In genomic region chr19:2064395-2064787, GRCh38 we compare ENCODE assay signal across 15 cellular contexts. TPM values are rescaled to one million over a fixed set of nuclear protein-coding genes. Genes with fewer than 3 reads are reported as not detected.
A peak's percentile ranks its signal among the peaks of the same experiment; 100 is the strongest.
DNase-seq lines count a peak whose midpoint lies in the region; ATAC-seq and TF ChIP-seq lines count a peak whose summit lies in the region.
"Had no signal": no experiment of that assay in that cellular context is flagged by ENCODE, and none has a peak within 500 bp of the region (broad histone marks: within the 10 kb centered on the region; RNA-seq: fewer than 3 reads in every experiment).

No MANE protein-coding gene starts in this region.

- H3K9me3 Mint-ChIP-seq in naive thymus-derived CD4-positive, alpha-beta T cell = peaks cover 0 to 4% (median 0%) of the 10 kb centered on the region in 11 donors
- H3K9me3 Mint-ChIP-seq: activated T-helper 1 cell treated with anti-CD3 and anti-CD28 coated beads, Interleukin-12 subunit alpha, Interleukin-12 subunit beta, Interleukin-2, Interleukin-4 antibody, amounts not matched to agents 30 ng/mL and 10 ng/mL and 1 ng/mL, durations not matched to agents 14 hours and 24 hours and 36 hours had no signal

- H4K20me1 ChIP-seq in BLaER1 (no peaks in the 10 kb centered on the region), SU-DHL-6 (ENCODE audit: low read depth, low read length) (no peaks in the 10 kb centered on the region)

- peaks cover 26% of the 10 kb centered on the region for H3F3A ChIP-seq in SU-DHL-6 (ENCODE audit: insufficient read depth)

- ATAC-seq in left ventricle myocardium superior = peak; percentile 1
- no peak for ATAC-seq in naive thymus-derived CD4-positive, alpha-beta T cell
- ATAC-seq: foreskin keratinocyte had no signal

- intact Hi-C loops in left ventricle myocardium superior (cut with micrococcal nuclease) (no loop called here), sigmoid colon (cut with DNase I) (no loop called here)
- intact Hi-C loops in naive thymus-derived CD4-positive, alpha-beta T cell (cut with micrococcal nuclease) = loop anchor here in 1 of 2 donors (5.0 kb wide), 1 partner anchor 202 kb away; the partner anchor contains the start of gene KLF16

- H3K36me3 ChIP-seq in BLaER1 (no peaks in the 10 kb centered on the region), SU-DHL-6 (ENCODE audit: low read length) (no peaks in the 10 kb centered on the region), sigmoid colon (no peaks in the 10 kb centered on the region)
- no peaks in the 10 kb centered on the region for H3K36me3 ChIP-seq in naive thymus-derived CD4-positive, alpha-beta T cell (ENCODE audit: control insufficient read depth in 2 of 3, insufficient read depth in 3 of 3, low read length in 3 of 3)

- peak; percentile 68 for DNase-seq in left ventricle myocardium superior
- no peak for DNase-seq in sigmoid colon
- DNase-seq in HuH-7 (ENCODE audit: low spot score) = no peak
- DNase-seq in stimulated activated CD4-positive, alpha-beta T cell treated with anti-CD3 and anti-CD28 coated beads, Interleukin-4, amount 100 ng/mL, for 24 hours = no peak
- DNase-seq in naive thymus-derived CD4-positive, alpha-beta T cell = no peak
- DNase-seq in NCI-H446 (lab: John Stamatoyannopoulos, UW) = no peak
- DNase-seq: activated CD4-positive, CD25-positive, alpha-beta regulatory T cell; central memory CD4-positive, alpha-beta T cell; foreskin keratinocyte; NCI-H1105; NCI-H526 had no signal

- H3K4me2 ChIP-seq in BLaER1 (peak overlapping the region; percentile 93), SU-DHL-6 (ENCODE audit: low read depth, low read length, poor library complexity, severe bottlenecking) (peak overlapping the region; percentile 26)

- H3K4me3 Mint-ChIP-seq in naive thymus-derived CD4-positive, alpha-beta T cell = no peak overlapping the region
- H3K4me3 Mint-ChIP-seq: activated T-helper 1 cell treated with anti-CD3 and anti-CD28 coated beads, Interleukin-12 subunit alpha, Interleukin-12 subunit beta, Interleukin-2, Interleukin-4 antibody, amounts not matched to agents 30 ng/mL and 10 ng/mL and 1 ng/mL, durations not matched to agents 14 hours and 24 hours and 36 hours had no signal

- POLR2A ChIA-PET in naive thymus-derived CD4-positive, alpha-beta T cell (lab: Charles Lee) = interaction anchor here (1.6 to 2.3 kb wide), 2 partner anchors 20 to 26 kb away, joined by 3 to 7 read pairs; no protein-coding TSS in a partner anchor

- H3K4me1 Mint-ChIP-seq in naive thymus-derived CD4-positive, alpha-beta T cell = peaks cover 18 to 44% (median 22%) of the 10 kb centered on the region in 7 donors

- WGBS in sigmoid colon, 2 donors = 81 to 85% methylated on average over 13 of the region's 13 CpGs

- H3K36me3 Mint-ChIP-seq in naive thymus-derived CD4-positive, alpha-beta T cell = no peaks in the 10 kb centered on the region

- H3K4me3 ChIP-seq in BLaER1 = no peak overlapping the region
- no peak overlapping the region for H3K4me3 ChIP-seq in SU-DHL-6 (ENCODE audit: insufficient read depth, low read length, poor library complexity, severe bottlenecking)
- peak overlapping the region in 2 of 4 donors; percentile 6 to 19 for H3K4me3 ChIP-seq in sigmoid colon
- H3K4me3 ChIP-seq in naive thymus-derived CD4-positive, alpha-beta T cell (ENCODE audit: low read length) = no peak overlapping the region

- H3K27ac Mint-ChIP-seq in naive thymus-derived CD4-positive, alpha-beta T cell = peak overlapping the region in 4 of 9 donors; percentile 46 to 71 (median 62)

- CTCF ChIA-PET in naive thymus-derived CD4-positive, alpha-beta T cell (lab: Charles Lee) = no interaction called here

- H3K9ac ChIP-seq in BLaER1 = no peak overlapping the region
- H3K9ac ChIP-seq in SU-DHL-6 (ENCODE audit: low read length) = no peak overlapping the region; the same call in 1 of the 2 replicates
- H3K9ac ChIP-seq: parathyroid adenoma had no signal

- TF ChIP-seq EP300 in sigmoid colon (IDR thresholded peaks at IDR 0.05) = no peak

- peak overlapping the region; percentile 37 for H3K27ac ChIP-seq in BLaER1
- H3K27ac ChIP-seq in SU-DHL-6 (ENCODE audit: low read depth, low read length) = peak overlapping the region; percentile 61
- H3K27ac ChIP-seq in sigmoid colon = peak overlapping the region; percentile 65 to 86 (median 81)
- H3K27ac ChIP-seq in naive thymus-derived CD4-positive, alpha-beta T cell (ENCODE audit: low read depth, low read length) = no peak overlapping the region
- H3K27ac ChIP-seq: foreskin keratinocyte, parathyroid adenoma had no signal

- TF ChIP-seq CTCF in SU-DHL-6 (IDR thresholded peaks at IDR 0.05; ENCODE audit: insufficient read depth, low read length, poor library complexity, severe bottlenecking) (no peak), sigmoid colon (IDR thresholded peaks at IDR 0.05) (no peak)

- peaks cover 69% of the 10 kb centered on the region for H3K4me1 ChIP-seq in BLaER1
- peaks cover 0 to 50% (median 44%) of the 10 kb centered on the region in 4 donors for H3K4me1 ChIP-seq in sigmoid colon
- peaks cover 19 to 27% of the 10 kb centered on the region in 2 donors for H3K4me1 ChIP-seq in naive thymus-derived CD4-positive, alpha-beta T cell (ENCODE audit: control insufficient read depth in 2 of 2, insufficient read depth in 2 of 2, low read length in 2 of 2)

- H3K9me2 ChIP-seq in SU-DHL-6 (replicated peaks; ENCODE audit: insufficient read depth, low read length) = no peaks in the 10 kb centered on the region

- H3K9me3 ChIP-seq in BLaER1 (no peaks in the 10 kb centered on the region), SU-DHL-6 (ENCODE audit: insufficient read depth, low read length) (no peaks in the 10 kb centered on the region), sigmoid colon (no peaks in the 10 kb centered on the region)
- no peaks in the 10 kb centered on the region for H3K9me3 ChIP-seq in naive thymus-derived CD4-positive, alpha-beta T cell (ENCODE audit: control insufficient read depth in 2 of 3, low read length in 3 of 3)

- no peaks in the 10 kb centered on the region for H3K27me3 Mint-ChIP-seq in naive thymus-derived CD4-positive, alpha-beta T cell

- no peak for TF ChIP-seq POLR2A in sigmoid colon (IDR thresholded peaks at IDR 0.05)

- no peak overlapping the region for H2AFZ ChIP-seq in SU-DHL-6 (ENCODE audit: low read depth, low read length, severe bottlenecking)
- H2AFZ ChIP-seq: parathyroid adenoma had no signal

- H3K79me2 ChIP-seq in SU-DHL-6 (ENCODE audit: insufficient read depth, low read length) = no peaks in the 10 kb centered on the region
- H3K79me2 ChIP-seq: parathyroid adenoma had no signal

- H3K27me3 ChIP-seq in BLaER1 (no peaks in the 10 kb centered on the region), SU-DHL-6 (ENCODE audit: low read length) (no peaks in the 10 kb centered on the region), sigmoid colon (no peaks in the 10 kb centered on the region)
- no peaks in the 10 kb centered on the region for H3K27me3 ChIP-seq in naive thymus-derived CD4-positive, alpha-beta T cell (ENCODE audit: control insufficient read depth in 2 of 2, insufficient read depth in 2 of 2, low read length in 2 of 2)
- H3K27me3 ChIP-seq: foreskin keratinocyte had no signal

RNA-seq across cellular contexts. Expression of gene MKNK2, which starts 13.3 kb away (rescaled TPM):
- total RNA-seq in left ventricle myocardium superior (272 TPM), sigmoid colon (100 to 1,000 TPM in 3 of 4 donors, 10 to 100 TPM in 1; 83.1 to 124 (median 107) TPM)
- polyA plus RNA-seq in sigmoid colon = 100 to 1,000 TPM; 121 to 157 (median 129) TPM
- total RNA-seq in naive thymus-derived CD4-positive, alpha-beta T cell = 100 to 1,000 TPM; 190 to 347 (median 238) TPM
- polyA plus RNA-seq in naive thymus-derived CD4-positive, alpha-beta T cell = 10 to 100 TPM; 28.8 to 52.9 TPM

RNA-seq across cellular contexts. Expression of gene MOB3A, which starts 31.7 kb away (rescaled TPM):
- 17.5 TPM for total RNA-seq in left ventricle myocardium superior
- total RNA-seq in sigmoid colon = 10 to 100 TPM; 25.7 to 65.4 (median 32.0) TPM
- 10 to 100 TPM; 14.4 to 36.1 (median 14.6) TPM for polyA plus RNA-seq in sigmoid colon
- 100 to 1,000 TPM in 4 of 5 experiments, 10 to 100 TPM in 1; 93.2 to 269 (median 117) TPM for total RNA-seq in naive thymus-derived CD4-positive, alpha-beta T cell
- polyA plus RNA-seq in naive thymus-derived CD4-positive, alpha-beta T cell = 100 to 1,000 TPM in 1 of 2 donors, 10 to 100 TPM in 1; 49.5 to 114 TPM

RNA-seq across cellular contexts. Expression of gene IZUMO4, which starts 32.3 kb away (rescaled TPM):
- total RNA-seq in left ventricle myocardium superior = 1.9 TPM
- total RNA-seq in sigmoid colon = 1 to 10 TPM; 2.3 to 6.0 (median 4.6) TPM
- 1 to 10 TPM; 2.4 to 8.5 (median 3.5) TPM for polyA plus RNA-seq in sigmoid colon
- 10 to 100 TPM; 12.2 to 26.8 (median 15.7) TPM for total RNA-seq in naive thymus-derived CD4-positive, alpha-beta T cell
- polyA plus RNA-seq in naive thymus-derived CD4-positive, alpha-beta T cell = 1 to 10 TPM in 1 of 2 donors, under 1 TPM in 1; 0.73 to 1.9 TPM

RNA-seq across cellular contexts. Expression of gene BTBD2, which starts 48.9 kb away (rescaled TPM):
- total RNA-seq in left ventricle myocardium superior (65.6 TPM), sigmoid colon (10 to 100 TPM; 43.8 to 82.8 (median 50.3) TPM)
- 10 to 100 TPM; 31.9 to 58.7 (median 46.2) TPM for polyA plus RNA-seq in sigmoid colon
- total RNA-seq in naive thymus-derived CD4-positive, alpha-beta T cell = 10 to 100 TPM; 53.0 to 70.8 (median 67.5) TPM
- polyA plus RNA-seq in naive thymus-derived CD4-positive, alpha-beta T cell = 1 to 10 TPM; 5.2 to 6.5 TPM
